2 cellular contexts compared by ENCODE assay signal in the genomic region with DNA sequence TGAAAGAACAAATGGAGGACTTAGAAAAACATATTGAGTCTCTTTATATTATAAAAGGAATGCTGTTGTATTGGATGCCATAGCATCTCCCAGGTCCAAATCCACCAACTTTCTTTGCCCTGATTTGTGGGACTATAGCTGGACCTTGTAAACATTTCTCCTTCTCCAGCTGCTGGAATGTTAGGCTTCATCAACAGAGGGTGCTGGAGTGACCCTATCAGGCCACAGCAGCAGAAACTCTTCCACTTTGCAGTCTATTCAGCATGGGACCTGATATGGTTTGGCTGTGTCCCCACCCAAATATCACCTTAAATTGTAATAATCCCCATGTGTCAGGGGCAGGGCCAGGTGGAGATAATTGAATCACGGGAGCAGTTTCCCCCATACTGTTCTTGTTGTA.
TF ChIP-seq lines count a peak whose summit lies in the region.

No MANE protein-coding gene starts in this region.

TF ChIP-seq in IMR-90, 13 proteins besides CTCF, POLR2A, EP300 and RAD21:
- TF ChIP-seq NFE2L2 (IDR thresholded peaks at IDR 0.05; ENCODE audit: low read depth, low read length), result no peak
- TF ChIP-seq RFX5 (IDR thresholded peaks at IDR 0.05; ENCODE audit: low read depth, low read length), result no peak
- TF ChIP-seq CEBPB (IDR thresholded peaks at IDR 0.05; ENCODE audit: low read depth, low read length), result no peak
- TF ChIP-seq MAZ (IDR thresholded peaks at IDR 0.05; ENCODE audit: borderline replicate concordance, low read depth, low read length), result no peak
- TF ChIP-seq CHD1 (IDR thresholded peaks at IDR 0.05; ENCODE audit: low read depth, low read length), result no peak
- TF ChIP-seq BHLHE40 (IDR thresholded peaks at IDR 0.05; ENCODE audit: low read depth, low read length), result no peak
- no peak for TF ChIP-seq RCOR1 (IDR thresholded peaks at IDR 0.05; ENCODE audit: insufficient replicate concordance, low read length)
- TF ChIP-seq FOS (IDR thresholded peaks at IDR 0.05; ENCODE audit: low read depth, low read length), result no peak
- no peak for TF ChIP-seq MAFK (IDR thresholded peaks at IDR 0.05; ENCODE audit: low read depth, low read length)
- TF ChIP-seq, protein P1, sequence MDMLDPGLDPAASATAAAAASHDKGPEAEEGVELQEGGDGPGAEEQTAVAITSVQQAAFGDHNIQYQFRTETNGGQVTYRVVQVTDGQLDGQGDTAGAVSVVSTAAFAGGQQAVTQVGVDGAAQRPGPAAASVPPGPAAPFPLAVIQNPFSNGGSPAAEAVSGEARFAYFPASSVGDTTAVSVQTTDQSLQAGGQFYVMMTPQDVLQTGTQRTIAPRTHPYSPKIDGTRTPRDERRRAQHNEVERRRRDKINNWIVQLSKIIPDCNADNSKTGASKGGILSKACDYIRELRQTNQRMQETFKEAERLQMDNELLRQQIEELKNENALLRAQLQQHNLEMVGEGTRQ (IDR thresholded peaks at IDR 0.05; ENCODE audit: low read depth, low read length), result no peak
- TF ChIP-seq SMC3 (IDR thresholded peaks at IDR 0.05; ENCODE audit: low read depth, low read length), result no peak
- TF ChIP-seq MXI1 (IDR thresholded peaks at IDR 0.05; ENCODE audit: borderline replicate concordance, low read depth, low read length), result no peak
- TF ChIP-seq ELK1 (IDR thresholded peaks at IDR 0.05; ENCODE audit: borderline replicate concordance, low read depth, low read length), result no peak

TF ChIP-seq in endothelial cell of umbilical vein, 7 proteins besides CTCF, POLR2A, EP300 and RAD21:
- no peak for TF ChIP-seq MYC (IDR thresholded peaks at IDR 0.05; ENCODE audit: low read depth, low read length)
- TF ChIP-seq, protein P2, sequence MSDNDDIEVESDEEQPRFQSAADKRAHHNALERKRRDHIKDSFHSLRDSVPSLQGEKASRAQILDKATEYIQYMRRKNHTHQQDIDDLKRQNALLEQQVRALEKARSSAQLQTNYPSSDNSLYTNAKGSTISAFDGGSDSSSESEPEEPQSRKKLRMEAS (IDR thresholded peaks at IDR 0.05; ENCODE audit: insufficient read depth, insufficient read length), result no peak
- TF ChIP-seq GATA2 (IDR thresholded peaks at IDR 0.05; ENCODE audit: insufficient read depth, insufficient read length, low read depth, low read length), result no peak
- TF ChIP-seq POLR2AphosphoS5 (IDR thresholded peaks at IDR 0.05; ENCODE audit: insufficient read depth, low read depth, low read length), result no peak
- no peak for TF ChIP-seq EZH2 (IDR thresholded peaks at IDR 0.05; ENCODE audit: borderline replicate concordance, low read depth, low read length, severe bottlenecking)
- no peak for TF ChIP-seq FOS (IDR thresholded peaks at IDR 0.05; ENCODE audit: borderline replicate concordance, insufficient read depth, low read length)
- TF ChIP-seq JUN (IDR thresholded peaks at IDR 0.05; ENCODE audit: borderline replicate concordance, insufficient read depth, insufficient read length, low read depth), result no peak
